In genomic region chr7:90701021-90701420, GRCh38 we compare ENCODE assay signal across 9 cellular contexts.
A peak's percentile ranks its signal among the peaks of the same experiment; 100 is the strongest.
DNase-seq lines count a peak whose midpoint lies in the region; ATAC-seq, FAIRE-seq and TF ChIP-seq lines count a peak whose summit lies in the region.
"Had no signal": no experiment of that assay in that cellular context is flagged by ENCODE, and none has a peak within 500 bp of the region (broad histone marks: within the 10 kb centered on the region; RNA-seq: fewer than 3 reads in every experiment).

No MANE protein-coding gene starts in this region.

- H3K4me3 ChIP-seq in SK-N-MC (no peak overlapping the region), pancreas (peak overlapping the region in 2 of 4 donors; percentile 15 to 31), lower leg skin (ENCODE audit: low read depth, poor library complexity, severe bottlenecking) (no peak overlapping the region)

- no peak for DNase-seq in GM18507 (ENCODE audit: extremely low spot score, insufficient read length, low read depth)
- no peak for DNase-seq in SK-N-MC (ENCODE audit: low read depth, low spot score)
- no peak for DNase-seq in pancreas
- DNase-seq in DMS153 (lab: John Stamatoyannopoulos, UW) = no peak
- DNase-seq in stimulated activated CD4-positive, alpha-beta T cell treated with anti-CD3 and anti-CD28 coated beads, Interleukin-1b, Interleukin-23, amount 100 ng/mL, for 48 hours = no peak
- no peak for DNase-seq in lower leg skin (ENCODE audit: low spot score in 2 of 2)
- DNase-seq: substantia nigra had no signal

- intact Hi-C loops in pancreas (cut with DNase I) (loop anchor here in 1 of 3 donors (10.0 kb wide), 1 partner anchor 334 kb away; no protein-coding TSS in a partner anchor), lower leg skin (cut with DNase I; ENCODE audit: low total_unique reads) (no loop called here)

- 0 out of 2 replicates have a peak overlapping the region, but pooled peaks have one; percentile 25 for H3K27ac ChIP-seq in SK-N-MC
- H3K27ac ChIP-seq in pancreas = peak overlapping the region in 2 of 4 donors; percentile 48 to 50

- no peaks in the 10 kb centered on the region for H3K27me3 ChIP-seq in pancreas

- H3K9me3 ChIP-seq in SK-N-MC (ENCODE audit: low read depth, low read length) (no peaks in the 10 kb centered on the region), pancreas (no peaks in the 10 kb centered on the region)

- no peak for TF ChIP-seq POLR2A in lower leg skin (IDR thresholded peaks at IDR 0.05)

- TF ChIP-seq CTCF in pancreas (IDR thresholded peaks at IDR 0.05) (no peak), lower leg skin (IDR thresholded peaks at IDR 0.05) (no peak)

- no peaks in the 10 kb centered on the region for H3K36me3 ChIP-seq in SK-N-MC (ENCODE audit: insufficient read depth, low read length)
- H3K36me3 ChIP-seq in pancreas = no peaks in the 10 kb centered on the region

- peak; percentile 48 for ATAC-seq in HG02571 (IDR thresholded peaks at IDR 0.05; ENCODE audit: unreplicated experiment)
- peak in 3 of 4 donors; percentile 29 to 65 (median 61) for ATAC-seq in pancreas
- ATAC-seq in esophagus mucosa = no peak

- WGBS in pancreas, 2 donors = 20 to 27% methylated on average over 3 of the region's 3 CpGs
- WGBS in lower leg skin, 2 donors = 45 to 54% methylated on average over 3 of the region's 3 CpGs

- FAIRE-seq in GM18507 (lab: Jason Lieb, UNC) (peak; percentile 78), pancreas (lab: Jason Lieb, UNC) (no peak)

- peak overlapping the region; percentile 19 for H3K9ac ChIP-seq in SK-N-MC (ENCODE audit: insufficient read length)

- peaks cover 0 to 9% (median 5%) of the 10 kb centered on the region in 3 donors for H3K4me1 ChIP-seq in pancreas
